ENCODE assay signal across 8 cellular contexts in genomic region chr10:110069502-110069982, GRCh38.
A peak's percentile ranks its signal among the peaks of the same experiment; 100 is the strongest.
DNase-seq lines count a peak whose midpoint lies in the region; ATAC-seq and TF ChIP-seq lines count a peak whose summit lies in the region.

No MANE protein-coding gene starts in this region.

- H3K4me3 Mint-ChIP-seq in activated CD8-positive, alpha-beta T cell treated with anti-CD3 and anti-CD28 coated beads, Interleukin-2, amount 10 ng/mL, durations not matched to agents 7 days and 5 days = peak overlapping the region; percentile 64
- no peak overlapping the region for H3K4me3 Mint-ChIP-seq in nephron

- H3K27me3 ChIP-seq in WERI-Rb-1 (ENCODE audit: insufficient read depth, low read depth, severe bottlenecking) = no peaks in the 10 kb centered on the region

- H3K27ac ChIP-seq in WERI-Rb-1 = no peak overlapping the region

- H3K36me3 Mint-ChIP-seq in activated CD8-positive, alpha-beta T cell treated with anti-CD3 and anti-CD28 coated beads, Interleukin-2, amount 10 ng/mL, durations not matched to agents 7 days and 5 days (ENCODE audit: low read depth) = peaks cover 26% of the 10 kb centered on the region
- H3K36me3 Mint-ChIP-seq in nephron (ENCODE audit: low read depth) = peaks cover 4% of the 10 kb centered on the region

- CTCF ChIA-PET in GM10248 (lab: Yijun Ruan, JAX) = interaction anchor here (0.6 to 3.2 kb wide), 5 partner anchors 11 to 34 kb away, joined by 3 to 13 read pairs (median 3); no protein-coding TSS in a partner anchor
- CTCF ChIA-PET in activated CD8-positive, alpha-beta T cell treated with anti-CD3 and anti-CD28 coated beads, Interleukin-2, amount 10 ng/mL, durations not matched to agents 7 days and 5 days (lab: Charles Lee) = interaction anchor here (0.8 to 1.6 kb wide), 6 partner anchors 8 to 91 kb away, joined by 3 to 8 read pairs (median 4); no protein-coding TSS in a partner anchor

- H3K4me3 ChIP-seq in WERI-Rb-1 (ENCODE audit: low read depth, low read length) = no peak overlapping the region

- ATAC-seq in GM19467 (IDR thresholded peaks at IDR 0.05; ENCODE audit: unreplicated experiment) (peak; percentile 64), HG03442 (IDR thresholded peaks at IDR 0.05; ENCODE audit: unreplicated experiment) (peak; percentile 65)
- peak; percentile 50 for ATAC-seq in activated CD8-positive, alpha-beta T cell treated with anti-CD3 and anti-CD28 coated beads, Interleukin-2, amount 10 ng/mL, durations not matched to agents 7 days and 5 days

- no peaks in the 10 kb centered on the region for H3K9me3 ChIP-seq in WERI-Rb-1 (ENCODE audit: severe bottlenecking)

- H3K27ac Mint-ChIP-seq in activated CD8-positive, alpha-beta T cell treated with anti-CD3 and anti-CD28 coated beads, Interleukin-2, amount 10 ng/mL, durations not matched to agents 7 days and 5 days = peak overlapping the region; percentile 87
- H3K27ac Mint-ChIP-seq in nephron = peak overlapping the region; percentile 39 to 70 (median 55)

- no peak for TF ChIP-seq CTCF in GM10248 (IDR thresholded peaks at IDR 0.05; ENCODE audit: control extremely low read depth, extremely low read depth, low read depth, missing control alignments)
- no peak for TF ChIP-seq CTCF in nephron (IDR thresholded peaks at IDR 0.05; ENCODE audit: unreplicated experiment in 3 of 3)
- TF ChIP-seq CTCF in WERI-Rb-1 (IDR thresholded peaks at IDR 0.05; ENCODE audit: low read depth, low read length) = no peak

- POLR2A ChIA-PET in GM10248 (lab: Yijun Ruan, JAX) = no interaction called here
- POLR2A ChIA-PET in activated CD8-positive, alpha-beta T cell treated with anti-CD3 and anti-CD28 coated beads, Interleukin-2, amount 10 ng/mL, durations not matched to agents 7 days and 5 days (lab: Charles Lee) = interaction anchor here (1.0 to 3.0 kb wide), 3 partner anchors 8 to 141 kb away, joined by 3 to 31 read pairs (median 19); partner anchors contain the start of gene ADD3

- no peaks in the 10 kb centered on the region for H3K36me3 ChIP-seq in WERI-Rb-1

- H3K27me3 Mint-ChIP-seq in activated CD8-positive, alpha-beta T cell treated with anti-CD3 and anti-CD28 coated beads, Interleukin-2, amount 10 ng/mL, durations not matched to agents 7 days and 5 days (ENCODE audit: low read depth) = no peaks in the 10 kb centered on the region
- H3K27me3 Mint-ChIP-seq in nephron (ENCODE audit: low read depth) = no peaks in the 10 kb centered on the region

- peak; percentile 58 for DNase-seq in GM10248 (ENCODE audit: extremely low spot score)
- no peak for DNase-seq in activated CD8-positive, alpha-beta T cell treated with anti-CD3 and anti-CD28 coated beads, Interleukin-2, amount 10 ng/mL, durations not matched to agents 7 days and 5 days
- no peak for DNase-seq in WERI-Rb-1
- DNase-seq in activated CD4-positive, alpha-beta T cell treated with anti-CD3 and anti-CD28 coated beads, Interleukin-2, amount 50 U/mL, for 48 hours = no peak
- no peak for DNase-seq in 8988T

- H3K9me3 Mint-ChIP-seq in activated CD8-positive, alpha-beta T cell treated with anti-CD3 and anti-CD28 coated beads, Interleukin-2, amount 10 ng/mL, durations not matched to agents 7 days and 5 days (ENCODE audit: insufficient read depth) = no peaks in the 10 kb centered on the region
- no peaks in the 10 kb centered on the region for H3K9me3 Mint-ChIP-seq in nephron

- peaks cover 91% of the 10 kb centered on the region for H3K4me1 Mint-ChIP-seq in activated CD8-positive, alpha-beta T cell treated with anti-CD3 and anti-CD28 coated beads, Interleukin-2, amount 10 ng/mL, durations not matched to agents 7 days and 5 days (ENCODE audit: low read depth)
- peaks cover 47% of the 10 kb centered on the region for H3K4me1 Mint-ChIP-seq in nephron
